ENCODE assay signal across 9 cellular contexts in the genomic region with DNA sequence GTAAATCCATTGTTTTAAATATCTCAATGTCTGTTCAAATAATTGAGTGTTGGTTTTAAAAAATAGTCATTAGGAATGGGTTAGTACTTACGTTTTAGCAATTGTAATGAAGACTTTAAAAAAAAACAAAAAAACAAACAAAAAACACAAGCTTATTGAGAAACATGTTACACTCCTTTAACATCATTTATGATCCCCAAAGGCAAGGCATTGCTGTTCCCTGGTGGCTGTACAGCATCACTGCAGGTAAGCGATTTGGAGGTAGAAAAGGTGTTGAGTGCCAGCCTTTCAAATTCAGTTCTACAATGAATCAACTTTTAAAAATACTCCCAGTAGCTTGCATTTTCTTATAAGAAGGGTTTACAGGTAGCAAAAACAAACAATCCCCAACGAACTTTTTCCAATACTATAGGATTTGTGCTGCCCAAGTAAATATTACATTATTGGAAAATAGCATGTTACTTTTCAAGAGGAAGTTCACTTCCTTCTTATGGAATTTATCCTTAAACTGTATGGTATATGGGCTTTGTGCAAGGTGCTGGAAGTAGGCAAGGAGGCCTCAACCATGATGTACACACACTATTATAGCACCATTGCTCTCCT. TPM values are rescaled to one million over a fixed set of nuclear protein-coding genes. Genes with fewer than 3 reads are reported as not detected.
DNase-seq lines count a peak whose midpoint lies in the region; ATAC-seq and TF ChIP-seq lines count a peak whose summit lies in the region.
"Had no signal": no experiment of that assay in that cellular context is flagged by ENCODE, and none has a peak within 500 bp of the region (broad histone marks: within the 10 kb centered on the region; RNA-seq: fewer than 3 reads in every experiment).

No MANE protein-coding gene starts in this region.

- 80% methylated on average over 3 of the region's 3 CpGs for WGBS in GM23248 (ENCODE audit: low coverage in 1 of 2, low lambda C conversion rate in 2 of 2, missing lambda C conversion rate in 2 of 2), 2 experiments

- CTCF ChIA-PET in activated CD4-positive, alpha-beta T cell treated with anti-CD3 and anti-CD28 coated beads for 36 hours (lab: Charles Lee) = interaction anchor here (0.6 to 5.2 kb wide), 16 partner anchors 9 to 230 kb away, joined by 3 to 37 read pairs (median 4); partner anchors contain the start of gene C1D

- no peak overlapping the region for H3K4me2 ChIP-seq in GM23248 (ENCODE audit: unreplicated experiment)

- DNase-seq in activated CD4-positive, alpha-beta T cell treated with anti-CD3 and anti-CD28 coated beads for 36 hours = peak; percentile 37
- DNase-seq in activated CD4-positive, alpha-beta T cell treated with anti-CD3 and anti-CD28 coated beads for 1 hour = no peak
- DNase-seq in GM23248 (peak; percentile 50), NCI-H2029 treated with DMSO at 0.1 percent for 48 hours (lab: John Stamatoyannopoulos, UW) (peak; percentile 38), brain microvascular endothelial cell (peak; percentile 11), memory B cell (ENCODE audit: low spot score in 2 of 2) (peak in 1 of 2 donors; percentile 24), NCI-H2081 treated with DMSO at 0.1 percent for 48 hours (lab: John Stamatoyannopoulos, UW) (no peak)

- no peaks in the 10 kb centered on the region for H3K79me2 ChIP-seq in GM23248 (ENCODE audit: insufficient read depth)

- H3K9me3 ChIP-seq in GM23248 (ENCODE audit: low read depth) = no peaks in the 10 kb centered on the region

- H3K36me3 ChIP-seq in GM23248 (ENCODE audit: low read depth) (no peaks in the 10 kb centered on the region), brain microvascular endothelial cell (replicated peaks) (no peaks in the 10 kb centered on the region)

- H3K9me3 Mint-ChIP-seq in activated CD4-positive, alpha-beta T cell treated with anti-CD3 and anti-CD28 coated beads for 36 hours (ENCODE audit: low read depth) = no peaks in the 10 kb centered on the region
- no peaks in the 10 kb centered on the region for H3K9me3 Mint-ChIP-seq in memory B cell
- H3K9me3 Mint-ChIP-seq: activated naive CD4-positive, alpha-beta T cell treated with anti-CD3 and anti-CD28 coated beads, Interleukin-2, amount 50 U/mL, for 72 hours had no signal

- H3K4me1 Mint-ChIP-seq in activated CD4-positive, alpha-beta T cell treated with anti-CD3 and anti-CD28 coated beads for 36 hours = no peaks in the 10 kb centered on the region
- H3K4me1 Mint-ChIP-seq in memory B cell = peaks cover 16% of the 10 kb centered on the region

- H3K27me3 ChIP-seq in GM23248 (replicated peaks; ENCODE audit: insufficient read depth) = no peaks in the 10 kb centered on the region
- no peaks in the 10 kb centered on the region for H3K27me3 ChIP-seq in brain microvascular endothelial cell (replicated peaks)

- POLR2A ChIA-PET in activated CD4-positive, alpha-beta T cell treated with anti-CD3 and anti-CD28 coated beads for 36 hours (lab: Charles Lee) = interaction anchor here (0.6 kb wide), 2 partner anchors 170 to 176 kb away, joined by 3 read pairs; no protein-coding TSS in a partner anchor

- H2AFZ ChIP-seq in GM23248 = no peak overlapping the region

- H3K4me3 ChIP-seq in GM23248 = no peak overlapping the region
- no peak overlapping the region for H3K4me3 ChIP-seq in brain microvascular endothelial cell (ENCODE audit: low read depth, low read length)

- ATAC-seq in activated CD4-positive, alpha-beta T cell treated with anti-CD3 and anti-CD28 coated beads for 36 hours = no peak
- ATAC-seq in memory B cell (ENCODE audit: low read depth) (peak; percentile 60), HG02884 (IDR thresholded peaks at IDR 0.05; ENCODE audit: unreplicated experiment) (no peak)

- H3K9me2 ChIP-seq in GM23248 (ENCODE audit: insufficient read depth) = no peaks in the 10 kb centered on the region

- H3K4me1 ChIP-seq in GM23248 (ENCODE audit: insufficient read depth) = peaks cover 10% of the 10 kb centered on the region

- H3K36me3 Mint-ChIP-seq in activated CD4-positive, alpha-beta T cell treated with anti-CD3 and anti-CD28 coated beads for 36 hours (ENCODE audit: low read depth) = no peaks in the 10 kb centered on the region
- no peaks in the 10 kb centered on the region for H3K36me3 Mint-ChIP-seq in memory B cell
- H3K36me3 Mint-ChIP-seq: activated naive CD4-positive, alpha-beta T cell treated with anti-CD3 and anti-CD28 coated beads, Interleukin-2, amount 50 U/mL, for 72 hours had no signal

- H3K27ac ChIP-seq in GM23248 = no peak overlapping the region
- no peak overlapping the region for H3K27ac ChIP-seq in brain microvascular endothelial cell

- no peak overlapping the region for H3K4me3 Mint-ChIP-seq in activated CD4-positive, alpha-beta T cell treated with anti-CD3 and anti-CD28 coated beads for 36 hours
- H3K4me3 Mint-ChIP-seq in memory B cell = no peak overlapping the region

- intact Hi-C loops in activated CD4-positive, alpha-beta T cell treated with anti-CD3 and anti-CD28 coated beads for 36 hours (cut with DNase I, micrococcal nuclease) = loop anchor here (1.0 to 5.0 kb wide), 2 partner anchors 150 to 170 kb away; no protein-coding TSS in a partner anchor

- H3K27me3 Mint-ChIP-seq in activated CD4-positive, alpha-beta T cell treated with anti-CD3 and anti-CD28 coated beads for 36 hours = peaks cover 8% of the 10 kb centered on the region
- H3K27me3 Mint-ChIP-seq in memory B cell = no peaks in the 10 kb centered on the region

- H3K9ac ChIP-seq in GM23248 = no peak overlapping the region

- in situ Hi-C loops in GM23248 (cut with MboI) (no loop called here), brain microvascular endothelial cell (cut with HindIII; ENCODE audit: low pct_ligation_motif_present, low sequenced_read_pairs) (no loop called here)

- no peak overlapping the region for H3K27ac Mint-ChIP-seq in activated CD4-positive, alpha-beta T cell treated with anti-CD3 and anti-CD28 coated beads for 36 hours
- H3K27ac Mint-ChIP-seq in memory B cell = no peak overlapping the region
- H3K27ac Mint-ChIP-seq: activated naive CD4-positive, alpha-beta T cell treated with anti-CD3 and anti-CD28 coated beads, Interleukin-2, amount 50 U/mL, for 72 hours had no signal

- H3F3A ChIP-seq in GM23248 (ENCODE audit: insufficient read depth) = peaks cover 13% of the 10 kb centered on the region; the same call in 1 of the 2 replicates

- peak; percentile 82 for TF ChIP-seq CTCF in brain microvascular endothelial cell (IDR thresholded peaks at IDR 0.05; ENCODE audit: low read depth, low read length, missing control alignments)

- H4K20me1 ChIP-seq in GM23248 (ENCODE audit: insufficient read depth) = no peaks in the 10 kb centered on the region

RNA-seq across cellular contexts. Expression of gene CNRIP1, which starts 27.5 kb away (rescaled TPM):
- not detected for total RNA-seq in activated CD4-positive, alpha-beta T cell treated with anti-CD3 and anti-CD28 coated beads for 36 hours
- total RNA-seq in GM23248 (2014; rRNA removed; shearing (Covaris generic)) = 21.8 and 37.7 TPM in 2 replicates
- 38.7 and 41.5 TPM in 2 replicates for polyA plus RNA-seq in GM23248 (2016; fragmentation: Nextera tagmentation; extraction: Ambion mirVana)
- total RNA-seq: activated naive CD4-positive, alpha-beta T cell treated with anti-CD3 and anti-CD28 coated beads, Interleukin-2, amount 50 U/mL, for 72 hours had no signal

RNA-seq across cellular contexts. Expression of gene PPP3R1, which starts 39.9 kb away (rescaled TPM):
- total RNA-seq in activated CD4-positive, alpha-beta T cell treated with anti-CD3 and anti-CD28 coated beads for 36 hours = 10 to 100 TPM; 75.1 to 82.4 TPM
- total RNA-seq in GM23248 (2014; rRNA removed; shearing (Covaris generic)) = 17.7 and 19.0 TPM in 2 replicates
- polyA plus RNA-seq in GM23248 (2016; fragmentation: Nextera tagmentation; extraction: Ambion mirVana) = 3.8 and 4.0 TPM in 2 replicates

Comparison
In these comparisons a context has a peak if more than half of its experiments do, and no peak if none do; other contexts are left out.
1. DNase-seq: peak in activated CD4-positive, alpha-beta T cell treated with anti-CD3 and anti-CD28 coated beads for 36 hours (single experiment), GM23248 (single experiment), NCI-H2029 treated with DMSO at 0.1 percent for 48 hours (single experiment) and brain microvascular endothelial cell (single experiment); none in activated CD4-positive, alpha-beta T cell treated with anti-CD3 and anti-CD28 coated beads for 1 hour (single experiment) and NCI-H2081 treated with DMSO at 0.1 percent for 48 hours (single experiment).
2. RNA of gene CNRIP1, which starts 27.5 kb away (total RNA-seq): 21.8 to 37.7 TPM in GM23248; not detected in activated CD4-positive, alpha-beta T cell treated with anti-CD3 and anti-CD28 coated beads for 36 hours; every median in the first group is over 10 times any median in the second.